In the genomic region with DNA sequence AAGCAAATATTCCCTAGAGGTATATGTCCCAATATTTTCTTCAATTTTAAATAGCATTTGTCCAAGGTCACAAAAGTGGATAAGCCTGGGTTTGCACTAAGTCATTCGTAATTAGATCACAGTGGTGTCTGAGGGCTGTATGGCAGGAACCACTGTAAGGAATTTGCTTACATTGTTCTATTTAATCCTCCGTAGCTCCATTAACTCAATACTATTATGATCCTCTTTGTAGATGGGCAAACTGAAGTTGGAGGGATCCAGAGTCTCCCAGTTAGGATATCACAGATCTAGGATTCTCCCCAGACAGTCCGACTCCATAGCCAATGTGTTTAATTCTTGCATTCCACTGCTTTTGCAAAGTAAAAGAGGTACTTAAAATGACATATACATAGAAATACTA, we compare ENCODE assay signal across 17 cellular contexts.
DNase-seq lines count a peak whose midpoint lies in the region; ATAC-seq and TF ChIP-seq lines count a peak whose summit lies in the region.
"Had no signal": no experiment of that assay in that cellular context is flagged by ENCODE, and none has a peak within 500 bp of the region (broad histone marks: within the 10 kb centered on the region; RNA-seq: fewer than 3 reads in every experiment).

No MANE protein-coding gene starts in this region.

- H4K20me1 ChIP-seq in neural progenitor cell (ENCODE audit: low read depth) = no peaks in the 10 kb centered on the region
- H4K20me1 ChIP-seq: BLaER1 had no signal

- no peaks in the 10 kb centered on the region for H3K79me2 ChIP-seq in neural progenitor cell (ENCODE audit: low read depth)

- no peak overlapping the region for H3K9ac ChIP-seq in endodermal cell (ENCODE audit: extremely low read depth, low read length, poor library complexity, severe bottlenecking)
- no peak overlapping the region for H3K9ac ChIP-seq in neural progenitor cell
- H3K9ac ChIP-seq: BLaER1 had no signal

- intact Hi-C loops in Right ventricle myocardium superior (cut with DNase I) = no loop called here
- intact Hi-C loops in activated T-helper 1 cell treated with anti-CD3 and anti-CD28 coated beads, Interleukin-12 subunit alpha, Interleukin-12 subunit beta, Interleukin-2, Interleukin-4 antibody, amounts not matched to agents 30 ng/mL and 10 ng/mL and 1 ng/mL, durations not matched to agents 14 hours and 24 hours and 36 hours (cut with micrococcal nuclease) = no loop called here

- DNase-seq in D341Med (ENCODE audit: low spot score) (peak; percentile 5), NCI-H82 (lab: John Stamatoyannopoulos, UW) (peak; percentile 86), endodermal cell (no peak), neural progenitor cell (ENCODE audit: low spot score) (peak; percentile 33), Right ventricle myocardium superior (no peak)
- no peak for DNase-seq in activated T-helper 1 cell treated with anti-CD3 and anti-CD28 coated beads, Interleukin-12 subunit alpha, Interleukin-12 subunit beta, Interleukin-2, Interleukin-4 antibody, amounts not matched to agents 30 ng/mL and 10 ng/mL and 1 ng/mL, durations not matched to agents 14 hours and 24 hours and 36 hours (ENCODE audit: low spot score)
- DNase-seq: CD4-positive, CD25-positive, alpha-beta regulatory T cell; CD8-positive, alpha-beta T cell; DMS53; DMS79 treated with DMSO at 0.1 percent for 48 hours; GF-D8; GOT3; H7 had no signal

- 93% methylated on average over 2 of the region's 3 CpGs; no CpG with 5 or more reads in 1 of the 2 experiments for WGBS in endodermal cell (ENCODE audit: insufficient coverage in 1 of 2, insufficient read length in 1 of 2), 2 experiments

- H3K9me3 ChIP-seq in endodermal cell (ENCODE audit: control insufficient read depth, low read length) (no peaks in the 10 kb centered on the region), neural progenitor cell (ENCODE audit: low read depth) (peaks cover 4% of the 10 kb centered on the region)
- H3K9me3 ChIP-seq: BLaER1 had no signal

- no peak overlapping the region for H3K4me2 ChIP-seq in neural progenitor cell
- H3K4me2 ChIP-seq: BLaER1 had no signal

- no peaks in the 10 kb centered on the region for H3F3A ChIP-seq in neural progenitor cell (ENCODE audit: low read depth)

- H3K9me3 Mint-ChIP-seq in endodermal cell (peaks cover 4% of the 10 kb centered on the region), neural progenitor cell (peaks cover 4% of the 10 kb centered on the region)
- H3K9me3 Mint-ChIP-seq in activated T-helper 1 cell treated with anti-CD3 and anti-CD28 coated beads, Interleukin-12 subunit alpha, Interleukin-12 subunit beta, Interleukin-2, Interleukin-4 antibody, amounts not matched to agents 30 ng/mL and 10 ng/mL and 1 ng/mL, durations not matched to agents 14 hours and 24 hours and 36 hours = no peaks in the 10 kb centered on the region
- H3K9me3 Mint-ChIP-seq: CD8-positive, alpha-beta T cell had no signal

- H3K27me3 Mint-ChIP-seq in endodermal cell (ENCODE audit: insufficient read depth) = no peaks in the 10 kb centered on the region
- no peaks in the 10 kb centered on the region for H3K27me3 Mint-ChIP-seq in neural progenitor cell (ENCODE audit: insufficient read depth, low read depth)
- no peaks in the 10 kb centered on the region for H3K27me3 Mint-ChIP-seq in activated T-helper 1 cell treated with anti-CD3 and anti-CD28 coated beads, Interleukin-12 subunit alpha, Interleukin-12 subunit beta, Interleukin-2, Interleukin-4 antibody, amounts not matched to agents 30 ng/mL and 10 ng/mL and 1 ng/mL, durations not matched to agents 14 hours and 24 hours and 36 hours (ENCODE audit: insufficient read depth)
- H3K27me3 Mint-ChIP-seq: CD4-positive, CD25-positive, alpha-beta regulatory T cell had no signal

- TF ChIP-seq CTCF in endodermal cell (conservative IDR thresholded peaks at IDR 0.05) (no peak), neural progenitor cell (IDR thresholded peaks at IDR 0.05) (no peak)

- H3K27ac ChIP-seq in endodermal cell (ENCODE audit: low read depth, low read length) = no peak overlapping the region
- no peak overlapping the region for H3K27ac ChIP-seq in neural progenitor cell
- H3K27ac ChIP-seq: BLaER1, C4-2B had no signal

- H3K4me3 Mint-ChIP-seq in endodermal cell (no peak overlapping the region), neural progenitor cell (no peak overlapping the region)
- no peak overlapping the region for H3K4me3 Mint-ChIP-seq in activated T-helper 1 cell treated with anti-CD3 and anti-CD28 coated beads, Interleukin-12 subunit alpha, Interleukin-12 subunit beta, Interleukin-2, Interleukin-4 antibody, amounts not matched to agents 30 ng/mL and 10 ng/mL and 1 ng/mL, durations not matched to agents 14 hours and 24 hours and 36 hours
- H3K4me3 Mint-ChIP-seq: CD4-positive, CD25-positive, alpha-beta regulatory T cell; CD8-positive, alpha-beta T cell had no signal

- peak overlapping the region; percentile 30 for H3K27ac Mint-ChIP-seq in endodermal cell
- H3K27ac Mint-ChIP-seq in neural progenitor cell = no peak overlapping the region
- no peak overlapping the region for H3K27ac Mint-ChIP-seq in activated T-helper 1 cell treated with anti-CD3 and anti-CD28 coated beads, Interleukin-12 subunit alpha, Interleukin-12 subunit beta, Interleukin-2, Interleukin-4 antibody, amounts not matched to agents 30 ng/mL and 10 ng/mL and 1 ng/mL, durations not matched to agents 14 hours and 24 hours and 36 hours
- H3K27ac Mint-ChIP-seq: CD4-positive, CD25-positive, alpha-beta regulatory T cell; CD8-positive, alpha-beta T cell had no signal

- H3K4me3 ChIP-seq in endodermal cell (ENCODE audit: low read length) (no peak overlapping the region), neural progenitor cell (no peak overlapping the region)
- H3K4me3 ChIP-seq: BLaER1 had no signal

- H3K36me3 ChIP-seq in endodermal cell (ENCODE audit: control insufficient read depth, insufficient read depth, low read length) (no peaks in the 10 kb centered on the region), neural progenitor cell (no peaks in the 10 kb centered on the region)
- H3K36me3 ChIP-seq: BLaER1 had no signal

- ATAC-seq in GM18858 (IDR thresholded peaks at IDR 0.05; ENCODE audit: unreplicated experiment) (no peak), Right ventricle myocardium superior (ENCODE audit: poor library complexity) (no peak)
- ATAC-seq: CD8-positive, alpha-beta T cell; HCT116 had no signal

- H3K27me3 ChIP-seq in endodermal cell (ENCODE audit: control insufficient read depth, insufficient read depth, low read length, poor library complexity, severe bottlenecking) (no peaks in the 10 kb centered on the region), neural progenitor cell (no peaks in the 10 kb centered on the region)
- H3K27me3 ChIP-seq: BLaER1 had no signal

- H3K4me1 Mint-ChIP-seq in endodermal cell (peaks cover 10% of the 10 kb centered on the region), neural progenitor cell (peaks cover 4% of the 10 kb centered on the region)
- H3K4me1 Mint-ChIP-seq in activated T-helper 1 cell treated with anti-CD3 and anti-CD28 coated beads, Interleukin-12 subunit alpha, Interleukin-12 subunit beta, Interleukin-2, Interleukin-4 antibody, amounts not matched to agents 30 ng/mL and 10 ng/mL and 1 ng/mL, durations not matched to agents 14 hours and 24 hours and 36 hours (ENCODE audit: low read depth) = no peaks in the 10 kb centered on the region
- H3K4me1 Mint-ChIP-seq: CD4-positive, CD25-positive, alpha-beta regulatory T cell had no signal

- H3K36me3 Mint-ChIP-seq in endodermal cell (ENCODE audit: low read depth) = no peaks in the 10 kb centered on the region
- no peaks in the 10 kb centered on the region for H3K36me3 Mint-ChIP-seq in neural progenitor cell
- no peaks in the 10 kb centered on the region for H3K36me3 Mint-ChIP-seq in activated T-helper 1 cell treated with anti-CD3 and anti-CD28 coated beads, Interleukin-12 subunit alpha, Interleukin-12 subunit beta, Interleukin-2, Interleukin-4 antibody, amounts not matched to agents 30 ng/mL and 10 ng/mL and 1 ng/mL, durations not matched to agents 14 hours and 24 hours and 36 hours (ENCODE audit: low read depth)
- H3K36me3 Mint-ChIP-seq: CD4-positive, CD25-positive, alpha-beta regulatory T cell; CD8-positive, alpha-beta T cell had no signal

- no peaks in the 10 kb centered on the region for H3K4me1 ChIP-seq in endodermal cell (ENCODE audit: control insufficient read depth, insufficient read depth, low read length)
- H3K4me1 ChIP-seq in neural progenitor cell = peaks cover 6% of the 10 kb centered on the region
- H3K4me1 ChIP-seq: BLaER1 had no signal

- no peak overlapping the region for H2AFZ ChIP-seq in neural progenitor cell (replicated peaks)

Comparison
In these comparisons a context has a peak if more than half of its experiments do, and no peak if none do; other contexts are left out.
1. DNase-seq: peak in D341Med (single experiment), NCI-H82 (single experiment) and neural progenitor cell (single experiment); none in endodermal cell (single experiment), Right ventricle myocardium superior (single experiment) and activated T-helper 1 cell treated with anti-CD3 and anti-CD28 coated beads, Interleukin-12 subunit alpha, Interleukin-12 subunit beta, Interleukin-2, Interleukin-4 antibody, amounts not matched to agents 30 ng/mL and 10 ng/mL and 1 ng/mL, durations not matched to agents 14 hours and 24 hours and 36 hours (single experiment).